In genomic region chr9:34292552-34292951, GRCh38 we compare ENCODE assay signal across 24 cellular contexts.
"Had no signal": no experiment of that assay in that cellular context is flagged by ENCODE, and none has a peak within 500 bp of the region (broad histone marks: within the 10 kb centered on the region; RNA-seq: fewer than 3 reads in every experiment).

No MANE protein-coding gene starts in this region.

- H3K9me3 ChIP-seq: colonic mucosa, esophagus squamous epithelium, gastrocnemius medialis, heart right ventricle, left lung, lower lobe of right lung, mucosa of descending colon had no signal

- H3K27ac ChIP-seq: colonic mucosa, epithelial cell of prostate, esophagus squamous epithelium, gastrocnemius medialis, heart right ventricle, left lung, lower lobe of right lung had no signal

- H3K4me3 ChIP-seq: colonic mucosa, esophagus squamous epithelium, gastrocnemius medialis, heart right ventricle, left lung, lower lobe of right lung, mucosa of descending colon had no signal

- DNase-seq: colonic mucosa; cortex of kidney; effector CD8-positive, alpha-beta T cell; effector memory CD8-positive, alpha-beta T cell; endodermal cell; erythroblast; esophagus squamous epithelium; foreskin fibroblast; foreskin melanocyte; gastrocnemius medialis; glutamatergic neuron; head of caudate nucleus; heart right ventricle; hippocampal formation; left cardiac atrium; left lung; left ventricle myocardium superior; lower lobe of right lung; mesenchymal stem cell; mucosa of descending colon had no signal

- H3K36me3 ChIP-seq: colonic mucosa, esophagus squamous epithelium, gastrocnemius medialis, heart right ventricle, left lung, lower lobe of right lung had no signal

- H3K4me1 ChIP-seq: colonic mucosa, esophagus squamous epithelium, gastrocnemius medialis, left lung, lower lobe of right lung had no signal

- H3K27me3 ChIP-seq: colonic mucosa, esophagus squamous epithelium, gastrocnemius medialis, heart right ventricle, left lung had no signal

- FAIRE-seq: endometrium, islet of Langerhans, keratinocyte had no signal
